In genomic region chr11:68257477-68258362, GRCh38 we compare ENCODE assay signal across 8 cellular contexts. TPM values are rescaled to one million over a fixed set of nuclear protein-coding genes. Genes with fewer than 3 reads are reported as not detected.
A peak's percentile ranks its signal among the peaks of the same experiment; 100 is the strongest.
DNase-seq lines count a peak whose midpoint lies in the region; ATAC-seq and TF ChIP-seq lines count a peak whose summit lies in the region.

No MANE protein-coding gene starts in this region.

- H3K27ac ChIP-seq in parathyroid adenoma (no peak overlapping the region), thyroid gland (no peak overlapping the region)

- H3K4me3 Mint-ChIP-seq in glutamatergic neuron (ENCODE audit: unreplicated experiment), result no peak overlapping the region

- peak overlapping the region; percentile 83 for H2AFZ ChIP-seq in parathyroid adenoma

- H3K27me3 ChIP-seq in GM06990 (replicated peaks; ENCODE audit: control insufficient read depth, insufficient read depth, low read length) (no peaks in the 10 kb centered on the region), parathyroid adenoma (ENCODE audit: control insufficient read depth, insufficient read depth, low read length) (no peaks in the 10 kb centered on the region), thyroid gland (no peaks in the 10 kb centered on the region)

- peaks cover 16% of the 10 kb centered on the region for H3K4me1 Mint-ChIP-seq in glutamatergic neuron (ENCODE audit: low read depth, unreplicated experiment)

- DNase-seq in GM06990 (ENCODE audit: extremely low read depth, insufficient read length) (peak; percentile 71), NCI-H1105 (lab: John Stamatoyannopoulos, UW) (peak; percentile 92), SKM-1 treated with dmso at 0.1 percent for 144 hours (lab: John Stamatoyannopoulos, UW; ENCODE audit: unreplicated experiment) (peak; percentile 80), glutamatergic neuron (peak; percentile 97), thyroid gland (peak; percentile 99)
- DNase-seq in activated naive CD4-positive, alpha-beta T cell treated with anti-CD3 and anti-CD28 coated beads, Interleukin-2, amount 50 U/mL, for 72 hours (ENCODE audit: low spot score in 2 of 2), result peak; percentile 84 to 96

- peaks cover 0 to 5% of the 10 kb centered on the region in 2 donors for H3K36me3 Mint-ChIP-seq in activated naive CD4-positive, alpha-beta T cell treated with anti-CD3 and anti-CD28 coated beads, Interleukin-2, amount 50 U/mL, for 72 hours
- no peaks in the 10 kb centered on the region for H3K36me3 Mint-ChIP-seq in glutamatergic neuron (ENCODE audit: unreplicated experiment)

- TF ChIP-seq POLR2A in thyroid gland (IDR thresholded peaks at IDR 0.05), result no peak

- H3K4me3 ChIP-seq in GM06990 (replicated peaks; ENCODE audit: low read depth, low read length) (no peak overlapping the region), parathyroid adenoma (ENCODE audit: low read depth, low read length) (no peak overlapping the region), thyroid gland (replicated peaks in 1 of 3) (no peak overlapping the region)

- no peak overlapping the region for H3K4me2 ChIP-seq in parathyroid adenoma (ENCODE audit: low read length)

- intact Hi-C loops in thyroid gland (cut with DNase I), result loop anchor here (2.0 to 5.0 kb wide), 3 partner anchors 39 to 189 kb away; no protein-coding TSS in a partner anchor

- H3K9me3 Mint-ChIP-seq in activated naive CD4-positive, alpha-beta T cell treated with anti-CD3 and anti-CD28 coated beads, Interleukin-2, amount 50 U/mL, for 72 hours, result no peaks in the 10 kb centered on the region
- H3K9me3 Mint-ChIP-seq in glutamatergic neuron (ENCODE audit: unreplicated experiment), result peaks cover 4% of the 10 kb centered on the region

- H3K27ac Mint-ChIP-seq in activated naive CD4-positive, alpha-beta T cell treated with anti-CD3 and anti-CD28 coated beads, Interleukin-2, amount 50 U/mL, for 72 hours, result peak overlapping the region in 1 of 2 donors; percentile 72
- H3K27ac Mint-ChIP-seq in glutamatergic neuron (ENCODE audit: unreplicated experiment), result no peak overlapping the region

- WGBS in thyroid gland, 2 donors, result 31 to 47% methylated on average over 16 to 19 of the region's 22 CpGs

- H3K4me1 ChIP-seq in parathyroid adenoma (no peaks in the 10 kb centered on the region), thyroid gland (peaks cover 0 to 5% of the 10 kb centered on the region in 2 donors)

- H3K9me3 ChIP-seq in parathyroid adenoma (ENCODE audit: control insufficient read depth, low read length), result no peaks in the 10 kb centered on the region
- no peaks in the 10 kb centered on the region for H3K9me3 ChIP-seq in thyroid gland

- H3K9ac ChIP-seq in parathyroid adenoma, result no peak overlapping the region

- peak; percentile 93 to 94 for ATAC-seq in activated naive CD4-positive, alpha-beta T cell treated with anti-CD3 and anti-CD28 coated beads, Interleukin-2, amount 50 U/mL, for 72 hours
- ATAC-seq in GM18873 (IDR thresholded peaks at IDR 0.05; ENCODE audit: low FRiP score, unreplicated experiment), result no peak

- peaks cover 3% of the 10 kb centered on the region for H3K27me3 Mint-ChIP-seq in glutamatergic neuron (ENCODE audit: unreplicated experiment)

- H3K36me3 ChIP-seq in GM06990 (ENCODE audit: control insufficient read depth, insufficient read depth, low read length) (peaks cover 12% of the 10 kb centered on the region), parathyroid adenoma (ENCODE audit: control insufficient read depth, insufficient read depth, low read length) (no peaks in the 10 kb centered on the region), thyroid gland (peaks cover 7 to 16% of the 10 kb centered on the region in 2 donors)

- H3K79me2 ChIP-seq in parathyroid adenoma, result no peaks in the 10 kb centered on the region

- TF ChIP-seq CTCF in GM06990 (IDR thresholded peaks at IDR 0.05; ENCODE audit: insufficient read depth, low read length, poor library complexity, severe bottlenecking) (peak; percentile 84), glutamatergic neuron (IDR thresholded peaks at IDR 0.05; ENCODE audit: partially characterized antibody, unreplicated experiment) (peak; percentile 91), parathyroid adenoma (IDR thresholded peaks at IDR 0.05) (peak; percentile 82), thyroid gland (IDR thresholded peaks at IDR 0.05) (peak; percentile 82 to 95 (median 90))

RNA-seq across cellular contexts. Expression of gene C11orf24, which starts 14.1 kb away (rescaled TPM):
- total RNA-seq in activated naive CD4-positive, alpha-beta T cell treated with anti-CD3 and anti-CD28 coated beads, Interleukin-2, amount 50 U/mL, for 72 hours, result 10 to 100 TPM; 31.7 to 36.5 TPM
- 58.4 TPM for total RNA-seq in glutamatergic neuron (ENCODE audit: unreplicated experiment)
- total RNA-seq in thyroid gland, result 10 to 100 TPM; 12.4 to 28.3 (median 24.4) TPM

RNA-seq across cellular contexts. Expression of gene KMT5B, which starts 44.6 kb away (rescaled TPM):
- total RNA-seq in activated naive CD4-positive, alpha-beta T cell treated with anti-CD3 and anti-CD28 coated beads, Interleukin-2, amount 50 U/mL, for 72 hours, result 10 to 100 TPM; 21.9 to 46.5 TPM
- total RNA-seq in glutamatergic neuron (ENCODE audit: unreplicated experiment) (77.4 TPM), thyroid gland (10 to 100 TPM; 57.4 to 84.2 (median 67.4) TPM)

RNA-seq across cellular contexts. Expression of gene LRP5, which starts 54.7 kb away (rescaled TPM):
- 10 to 100 TPM in 1 of 2 donors, 1 to 10 TPM in 1; 8.7 to 14.1 TPM for total RNA-seq in activated naive CD4-positive, alpha-beta T cell treated with anti-CD3 and anti-CD28 coated beads, Interleukin-2, amount 50 U/mL, for 72 hours
- 17.4 TPM for total RNA-seq in glutamatergic neuron (ENCODE audit: unreplicated experiment)
- 10 to 100 TPM; 45.8 to 75.5 (median 54.3) TPM for total RNA-seq in thyroid gland
